ENCODE assay signal across 11 cellular contexts in the genomic region with DNA sequence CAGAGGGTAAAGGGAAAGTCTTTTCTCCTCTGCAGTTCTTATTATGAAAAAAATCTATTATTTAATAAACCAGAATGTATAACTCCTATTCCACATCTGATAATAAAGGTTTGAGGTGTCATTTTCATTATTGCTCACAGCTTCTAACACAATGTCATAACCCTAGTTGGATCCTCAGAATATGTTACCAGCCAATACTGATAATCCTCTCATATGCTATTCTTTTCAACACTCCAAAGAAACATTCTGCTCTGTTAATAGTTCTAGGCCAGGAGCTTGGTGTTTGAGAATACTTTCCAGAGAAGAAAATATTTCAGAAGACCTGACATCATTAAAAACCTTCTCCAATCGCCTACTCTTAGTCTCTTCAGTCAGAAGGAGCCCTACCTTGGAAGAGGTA.
"Had no signal": no experiment of that assay in that cellular context is flagged by ENCODE, and none has a peak within 500 bp of the region (broad histone marks: within the 10 kb centered on the region; RNA-seq: fewer than 3 reads in every experiment).

No MANE protein-coding gene starts in this region.

- H3K9me3 ChIP-seq: psoas muscle, stomach, thyroid gland had no signal

- H3K27me3 ChIP-seq: stomach, thyroid gland had no signal

- H3K27ac Mint-ChIP-seq: activated CD8-positive, alpha-beta memory T cell treated with anti-CD3 and anti-CD28 coated beads, Interleukin-2, amount 10 ng/mL, durations not matched to agents 7 days and 5 days; activated naive CD8-positive, alpha-beta T cell had no signal

- H3K4me3 ChIP-seq: psoas muscle, stomach, thyroid gland had no signal

- H3K27me3 Mint-ChIP-seq: activated naive CD8-positive, alpha-beta T cell had no signal

- H3K9me3 Mint-ChIP-seq: immature natural killer cell had no signal

- H3K4me3 Mint-ChIP-seq: activated CD8-positive, alpha-beta memory T cell treated with anti-CD3 and anti-CD28 coated beads, Interleukin-2, amount 10 ng/mL, durations not matched to agents 7 days and 5 days; activated naive CD8-positive, alpha-beta T cell; activated T-cell treated with anti-CD3 and anti-CD28 coated beads, Interleukin-2, amount 50 U/mL, for 4 hours; immature natural killer cell had no signal

- H3K36me3 ChIP-seq: stomach, thyroid gland had no signal

- H3K27ac ChIP-seq: psoas muscle had no signal

- DNase-seq: activated CD4-positive, CD25-positive, alpha-beta regulatory T cell treated with anti-CD3 and anti-CD28 coated beads, Interleukin-2, amount 50 U/mL, for 72 hours; activated CD8-positive, alpha-beta memory T cell treated with anti-CD3 and anti-CD28 coated beads, Interleukin-2, amount 10 ng/mL, durations not matched to agents 7 days and 5 days; activated gamma-delta T cell; immature natural killer cell; SIG-M5; stimulated activated CD4-positive, alpha-beta T cell treated with anti-CD3 and anti-CD28 coated beads, Interleukin-2, amount 100 ng/mL, for 48 hours had no signal
